In genomic region chr10:8032558-8032957, GRCh38 we compare ENCODE assay signal across 1 cellular context.
TF ChIP-seq lines count a peak whose summit lies in the region.

No MANE protein-coding gene starts in this region.

TF ChIP-seq in HepG2, 621 proteins besides CTCF, POLR2A, EP300 and RAD21 (continued from another document):
- no peak for TF ChIP-seq GRHL1 (CRISPR knock-in tag; conservative IDR thresholded peaks at IDR 0.05)
